ENCODE assay signal across 8 cellular contexts in genomic region chr5:115586525-115587146, GRCh38. TPM values are rescaled to one million over a fixed set of nuclear protein-coding genes. Genes with fewer than 3 reads are reported as not detected.
DNase-seq lines count a peak whose midpoint lies in the region; ATAC-seq, FAIRE-seq and TF ChIP-seq lines count a peak whose summit lies in the region.

No MANE protein-coding gene starts in this region.

- FAIRE-seq in HTR-8/SVneo (lab: Jason Lieb, UNC), result no peak

- H3K9me3 ChIP-seq in thoracic aorta, result no peaks in the 10 kb centered on the region

- peak; percentile 49 for TF ChIP-seq CTCF in thoracic aorta (IDR thresholded peaks at IDR 0.05)

- no peak overlapping the region for H3K27ac Mint-ChIP-seq in activated CD4-positive, alpha-beta T cell treated with anti-CD3 and anti-CD28 coated beads, Interleukin-2, amount 10 ng/mL, durations not matched to agents 7 days and 5 days

- H3K9me3 Mint-ChIP-seq in activated CD4-positive, alpha-beta T cell treated with anti-CD3 and anti-CD28 coated beads, Interleukin-2, amount 10 ng/mL, durations not matched to agents 7 days and 5 days, result no peaks in the 10 kb centered on the region

- POLR2A ChIA-PET in activated CD4-positive, alpha-beta T cell treated with anti-CD3 and anti-CD28 coated beads, Interleukin-2, amount 10 ng/mL, durations not matched to agents 7 days and 5 days (lab: Charles Lee), result no interaction called here

- H3K4me1 ChIP-seq in thoracic aorta (ENCODE audit: control insufficient read depth in 1 of 2, low read depth in 2 of 2), result peaks cover 0 to 4% of the 10 kb centered on the region in 2 donors

- H3K36me3 Mint-ChIP-seq in activated CD4-positive, alpha-beta T cell treated with anti-CD3 and anti-CD28 coated beads, Interleukin-2, amount 10 ng/mL, durations not matched to agents 7 days and 5 days (ENCODE audit: low read depth), result no peaks in the 10 kb centered on the region

- no peaks in the 10 kb centered on the region for H3K36me3 ChIP-seq in thoracic aorta

- H3K4me1 Mint-ChIP-seq in activated CD4-positive, alpha-beta T cell treated with anti-CD3 and anti-CD28 coated beads, Interleukin-2, amount 10 ng/mL, durations not matched to agents 7 days and 5 days, result no peaks in the 10 kb centered on the region

- H3K27ac ChIP-seq in thoracic aorta, result no peak overlapping the region

- DNase-seq in EH (ENCODE audit: low read depth) (peak; percentile 54), HTR-8/SVneo (ENCODE audit: insufficient read length, low spot score) (peak; percentile 18), SK-N-DZ (ENCODE audit: low spot score) (peak; percentile 11), glomerular visceral epithelial cell (ENCODE audit: extremely low spot score) (peak; percentile 25), thoracic aorta (ENCODE audit: low spot score) (no peak)
- DNase-seq in activated CD4-positive, alpha-beta T cell treated with anti-CD3 and anti-CD28 coated beads, Interleukin-2, amount 10 ng/mL, durations not matched to agents 7 days and 5 days, result no peak

- no peak for ATAC-seq in thoracic aorta (ENCODE audit: insufficient number of reproducible peaks, low FRiP score, low read depth)
- no peak for ATAC-seq in GM19467 (IDR thresholded peaks at IDR 0.05; ENCODE audit: unreplicated experiment)
- no peak for ATAC-seq in HG02798 (IDR thresholded peaks at IDR 0.05; ENCODE audit: poor library complexity, unreplicated experiment)

- no peaks in the 10 kb centered on the region for H3K27me3 ChIP-seq in thoracic aorta (replicated peaks; ENCODE audit: insufficient read depth)

- peaks cover 3% of the 10 kb centered on the region for H3K27me3 Mint-ChIP-seq in activated CD4-positive, alpha-beta T cell treated with anti-CD3 and anti-CD28 coated beads, Interleukin-2, amount 10 ng/mL, durations not matched to agents 7 days and 5 days

- CTCF ChIA-PET in activated CD4-positive, alpha-beta T cell treated with anti-CD3 and anti-CD28 coated beads, Interleukin-2, amount 10 ng/mL, durations not matched to agents 7 days and 5 days (lab: Charles Lee), result no interaction called here

- H3K4me3 ChIP-seq in thoracic aorta, result no peak overlapping the region

- no peak overlapping the region for H3K4me3 Mint-ChIP-seq in activated CD4-positive, alpha-beta T cell treated with anti-CD3 and anti-CD28 coated beads, Interleukin-2, amount 10 ng/mL, durations not matched to agents 7 days and 5 days

RNA-seq across cellular contexts. Expression of gene TICAM2, which starts 15.6 kb away (rescaled TPM):
- not detected in 2 replicates for polyA plus RNA-seq in SK-N-DZ (2014; cell fraction: cytosol; rRNA removed)
- polyA plus RNA-seq in SK-N-DZ (2014; cell fraction: nucleus; rRNA removed), result not detected in 2 replicates
- total RNA-seq in thoracic aorta, result 1 to 10 TPM; 1.6 to 5.7 TPM
- 1 to 10 TPM; 1.1 to 1.4 TPM for total RNA-seq in activated CD4-positive, alpha-beta T cell treated with anti-CD3 and anti-CD28 coated beads, Interleukin-2, amount 10 ng/mL, durations not matched to agents 7 days and 5 days

RNA-seq across cellular contexts. Expression of gene TMED7, which starts 39.2 kb away (rescaled TPM):
- 56.9 and 66.6 TPM in 2 replicates for polyA plus RNA-seq in SK-N-DZ (2014; cell fraction: cytosol; rRNA removed)
- polyA plus RNA-seq in SK-N-DZ (2014; cell fraction: nucleus; rRNA removed), result 23.4 and 25.3 TPM in 2 replicates
- 100 to 1,000 TPM; 131 to 132 TPM for total RNA-seq in thoracic aorta
- 10 to 100 TPM; 39.2 to 45.7 TPM for total RNA-seq in activated CD4-positive, alpha-beta T cell treated with anti-CD3 and anti-CD28 coated beads, Interleukin-2, amount 10 ng/mL, durations not matched to agents 7 days and 5 days

RNA-seq across cellular contexts. Expression of gene FEM1C, which starts 42.1 kb away (rescaled TPM):
- polyA plus RNA-seq in SK-N-DZ (2014; cell fraction: cytosol; rRNA removed), result 5.3 and 5.6 TPM in 2 replicates
- 4.0 and 4.6 TPM in 2 replicates for polyA plus RNA-seq in SK-N-DZ (2014; cell fraction: nucleus; rRNA removed)
- 10 to 100 TPM; 14.1 to 35.6 TPM for total RNA-seq in thoracic aorta
- 10 to 100 TPM; 13.9 to 15.5 TPM for total RNA-seq in activated CD4-positive, alpha-beta T cell treated with anti-CD3 and anti-CD28 coated beads, Interleukin-2, amount 10 ng/mL, durations not matched to agents 7 days and 5 days

Comparison
In these comparisons a context has a peak if more than half of its experiments do, and no peak if none do; other contexts are left out.
1. DNase-seq: peak in EH (single experiment), HTR-8/SVneo (single experiment), SK-N-DZ (single experiment) and glomerular visceral epithelial cell (single experiment); none in thoracic aorta (single experiment) and activated CD4-positive, alpha-beta T cell treated with anti-CD3 and anti-CD28 coated beads, Interleukin-2, amount 10 ng/mL, durations not matched to agents 7 days and 5 days (single experiment).